In the genomic region with DNA sequence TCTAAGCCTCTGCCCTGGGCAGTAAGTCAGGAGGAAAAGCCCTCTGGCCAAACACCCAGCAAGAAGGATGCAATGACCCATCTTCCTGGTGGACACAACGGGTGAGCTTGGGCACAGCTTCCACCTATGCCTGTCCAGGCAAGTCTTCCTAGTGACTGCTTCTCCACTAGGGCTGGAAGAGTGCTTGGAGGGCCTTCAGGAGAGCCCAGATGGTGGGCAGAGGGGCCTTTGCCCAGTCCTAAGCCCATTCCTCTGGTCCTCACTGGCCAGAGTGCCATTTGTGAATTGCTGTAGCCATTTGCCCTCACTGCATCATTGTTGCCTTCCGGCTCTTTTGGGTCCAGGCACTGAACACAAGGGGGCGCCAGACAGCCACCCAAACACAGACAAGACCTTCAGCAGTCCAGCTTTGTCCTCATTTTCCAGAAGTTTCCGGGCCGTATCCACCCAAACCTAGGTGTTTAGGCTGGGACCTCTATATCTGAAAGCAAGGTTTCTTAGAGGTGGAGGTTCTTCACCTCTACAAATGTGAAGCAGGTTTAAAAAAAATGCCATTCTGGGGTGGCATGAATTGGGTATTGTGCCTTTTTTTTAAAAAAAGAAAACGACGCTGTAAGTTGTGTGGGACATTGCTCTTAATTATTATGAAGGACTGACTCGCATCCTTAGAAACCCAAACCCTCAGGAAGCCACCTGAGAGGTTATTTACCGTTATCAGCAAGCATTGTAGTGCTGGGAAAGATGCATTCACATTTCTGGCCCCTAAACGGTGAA, we compare ENCODE assay signal across 8 cellular contexts. TPM values are rescaled to one million over a fixed set of nuclear protein-coding genes. Genes with fewer than 3 reads are reported as not detected.
DNase-seq lines count a peak whose midpoint lies in the region; ATAC-seq and TF ChIP-seq lines count a peak whose summit lies in the region.

No MANE protein-coding gene starts in this region.

- DNase-seq in DMS79 (lab: John Stamatoyannopoulos, UW) (peak; percentile 15), NCI-H460 (ENCODE audit: extremely low read depth, low read depth) (peak; percentile 73), dermis blood vessel endothelial cell (peak; percentile 89), lower leg skin (ENCODE audit: low spot score in 2 of 2) (peak; percentile 77 to 96)
- DNase-seq in activated CD4-positive, alpha-beta T cell treated with anti-CD3 and anti-CD28 coated beads, Interleukin-2, amount 50 U/mL, for 1 hour: peak; percentile 74
- DNase-seq in stimulated activated CD4-positive, alpha-beta T cell treated with anti-CD3 and anti-CD28 coated beads, TNF-alpha, amount 100 ng/mL, for 48 hours (ENCODE audit: low read depth in 3 of 3): peak; percentile 50 to 68 (median 62)

- intact Hi-C loops in lower leg skin (cut with DNase I; ENCODE audit: low total_unique reads): loop anchor here (2.0 kb wide), 1 partner anchor 124 kb away; no protein-coding TSS in a partner anchor

- H3K4me3 ChIP-seq in lower leg skin (ENCODE audit: low read depth, poor library complexity, severe bottlenecking): no peak overlapping the region

- peak; percentile 67 for ATAC-seq in HG02852 (IDR thresholded peaks at IDR 0.05; ENCODE audit: unreplicated experiment)
- no peak for ATAC-seq in HG03196 (IDR thresholded peaks at IDR 0.05; ENCODE audit: unreplicated experiment)

- TF ChIP-seq CTCF in lower leg skin (IDR thresholded peaks at IDR 0.05): peak in 1 of 3 donors; percentile 95

- 33 to 36% methylated on average over 10 of the region's 10 CpGs for WGBS in lower leg skin, 2 donors

- TF ChIP-seq POLR2A in lower leg skin (IDR thresholded peaks at IDR 0.05): no peak

RNA-seq across cellular contexts. Expression of a gene that starts 29.5 kb away (rescaled TPM):
- total RNA-seq in NCI-H460 (2014; rRNA removed; shearing (Covaris generic)): 1.0 and 1.4 TPM in 2 replicates
- 0.40 and 0.51 TPM in 2 replicates for polyA plus RNA-seq in NCI-H460 (2014; cell fraction: nucleus; rRNA removed)
- total RNA-seq in dermis blood vessel endothelial cell (0.65 and 0.68 TPM in 2 replicates), lower leg skin (1 to 10 TPM in 3 of 4 donors, under 1 TPM in 1; 0.91 to 5.2 (median 4.3) TPM)

Comparison
In these comparisons a context has a peak if more than half of its experiments do, and no peak if none do; other contexts are left out.
1. DNase-seq: peak in every context shown above with its lines; median percentile 89 in dermis blood vessel endothelial cell; 86 in lower leg skin; 74 in activated CD4-positive, alpha-beta T cell treated with anti-CD3 and anti-CD28 coated beads, Interleukin-2, amount 50 U/mL, for 1 hour; 73 in NCI-H460; 62 in stimulated activated CD4-positive, alpha-beta T cell treated with anti-CD3 and anti-CD28 coated beads, TNF-alpha, amount 100 ng/mL, for 48 hours; 15 in DMS79.